ENCODE assay signal across 26 cellular contexts in the genomic region with DNA sequence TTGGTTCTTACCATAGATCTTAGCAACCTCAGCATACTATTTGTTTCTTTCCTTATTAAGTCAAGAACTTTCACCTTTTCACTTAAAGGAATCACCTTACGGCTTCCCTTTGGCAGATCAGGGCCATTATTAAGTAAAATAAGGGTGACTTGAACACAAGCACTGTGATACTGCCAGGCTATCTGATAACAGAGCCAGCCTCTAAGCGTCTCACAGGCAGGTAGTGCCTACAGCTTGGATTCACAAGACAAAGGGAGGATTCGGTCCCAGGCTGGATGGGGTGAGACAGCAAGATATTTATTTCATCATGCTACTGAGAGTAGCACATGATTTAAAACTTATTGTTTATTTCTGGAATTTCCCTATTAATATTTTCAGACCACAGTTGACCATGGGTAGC.
"Had no signal": no experiment of that assay in that cellular context is flagged by ENCODE, and none has a peak within 500 bp of the region (broad histone marks: within the 10 kb centered on the region; RNA-seq: fewer than 3 reads in every experiment).

No MANE protein-coding gene starts in this region.

- H3K4me3 ChIP-seq: cardiac muscle cell had no signal

- H3K36me3 ChIP-seq: brain microvascular endothelial cell, cardiac muscle cell had no signal

- H3K4me3 Mint-ChIP-seq: activated CD4-positive, alpha-beta memory T cell treated with anti-CD3 and anti-CD28 coated beads, Interleukin-2, amount 10 ng/mL, durations not matched to agents 7 days and 5 days; activated CD4-positive, alpha-beta T cell treated with anti-CD3 and anti-CD28 coated beads for 36 hours; activated naive CD4-positive, alpha-beta T cell treated with anti-CD3 and anti-CD28 coated beads, Interleukin-2, amount 10 ng/mL, durations not matched to agents 7 days and 5 days; activated naive CD8-positive, alpha-beta T cell treated with anti-CD3 and anti-CD28 coated beads for 36 hours; activated T-cell treated with anti-CD3 and anti-CD28 coated beads, Interleukin-2, amount 50 U/mL, for 72 hours; T-cell had no signal

- H3K27me3 ChIP-seq: brain microvascular endothelial cell, cardiac muscle cell had no signal

- H3K27me3 Mint-ChIP-seq: activated CD4-positive, alpha-beta memory T cell treated with anti-CD3 and anti-CD28 coated beads, Interleukin-2, amount 10 ng/mL, durations not matched to agents 7 days and 5 days; activated CD4-positive, alpha-beta T cell treated with anti-CD3 and anti-CD28 coated beads for 36 hours; activated naive CD8-positive, alpha-beta T cell treated with anti-CD3 and anti-CD28 coated beads for 36 hours; T-cell had no signal

- H3K27ac ChIP-seq: brain microvascular endothelial cell, cardiac muscle cell had no signal

- H3K27ac Mint-ChIP-seq: activated CD4-positive, alpha-beta memory T cell treated with anti-CD3 and anti-CD28 coated beads, Interleukin-2, amount 10 ng/mL, durations not matched to agents 7 days and 5 days; activated CD4-positive, alpha-beta T cell treated with anti-CD3 and anti-CD28 coated beads for 36 hours; activated naive CD4-positive, alpha-beta T cell treated with anti-CD3 and anti-CD28 coated beads, Interleukin-2, amount 10 ng/mL, durations not matched to agents 7 days and 5 days; activated naive CD8-positive, alpha-beta T cell treated with anti-CD3 and anti-CD28 coated beads for 36 hours; activated T-helper 2 cell treated with anti-CD3 and anti-CD28 coated beads, Interferon-gamma antibody, Interleukin-2, Interleukin-4, amounts not matched to agents 10 μg/mL and 5 μg/mL and 100 μg/mL, durations not matched to agents 14 hours and 24 hours and 36 hours; T-cell had no signal

- DNase-seq: activated CD4-positive, alpha-beta memory T cell treated with anti-CD3 and anti-CD28 coated beads, Interleukin-2, amount 10 ng/mL, durations not matched to agents 7 days and 5 days; activated CD4-positive, alpha-beta T cell treated with anti-CD3 and anti-CD28 coated beads for 36 hours; activated CD4-positive, alpha-beta T cell treated with anti-CD3 and anti-CD28 coated beads, Interleukin-2, amount 50 U/mL, for 1 hour; activated gamma-delta T cell treated with Interleukin-2 at 50 U/mL for 16 hours; activated naive CD4-positive, alpha-beta T cell treated with anti-CD3 and anti-CD28 coated beads, Interleukin-2, amount 10 ng/mL, durations not matched to agents 7 days and 5 days; activated naive CD8-positive, alpha-beta T cell treated with anti-CD3 and anti-CD28 coated beads for 36 hours; activated T-cell treated with anti-CD3 and anti-CD28 coated beads for 4 hours; activated T-cell treated with anti-CD3 and anti-CD28 coated beads, Interleukin-2, amount 50 U/mL, for 72 hours; brain microvascular endothelial cell; cerebellar nuclear complex; KG1; NCI-H1048; NCI-H1417 treated with DMSO at 0.1 percent for 48 hours; NCI-H1694; NCI-H2029; NCI-H2107; NCI-H510A treated with DMSO at 0.1 percent for 48 hours; NCI-H69; NK-92 treated with Interleukin-12 subunit alpha and Interleukin-12 subunit beta, amount 100 ng/mL, for 24 hours; PC-3; SIG-M5; T-cell; T-helper 2 cell; T1000 had no signal

- ATAC-seq: activated CD4-positive, alpha-beta T cell treated with anti-CD3 and anti-CD28 coated beads for 36 hours; activated T-cell treated with anti-CD3 and anti-CD28 coated beads, Interleukin-2, amount 50 U/mL, for 72 hours; PC-3; T-cell had no signal
